In the genomic region with DNA sequence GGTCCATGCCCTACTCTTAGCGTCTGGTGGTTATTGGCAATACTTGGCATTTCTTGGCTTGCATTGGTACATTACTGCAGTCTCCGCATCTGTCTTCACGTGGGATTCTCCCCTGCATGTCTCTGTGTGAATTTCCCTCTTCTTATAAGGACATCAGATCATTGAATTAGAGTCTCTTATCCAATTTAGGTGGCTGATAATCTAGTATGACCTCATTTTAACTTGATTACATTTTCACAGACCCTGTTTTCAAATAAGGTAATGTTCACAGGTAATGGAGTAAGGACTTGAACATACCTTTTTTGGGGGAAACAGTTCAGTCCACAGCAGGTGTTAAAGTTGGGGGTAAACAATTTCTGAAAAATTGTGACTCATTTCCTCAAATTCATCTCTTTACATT, we compare ENCODE assay signal across 1 cellular context.
TF ChIP-seq lines count a peak whose summit lies in the region.

No MANE protein-coding gene starts in this region.

TF ChIP-seq in K562, 482 proteins besides CTCF, POLR2A, EP300 and RAD21 (continued from another document):
- TF ChIP-seq MECOM (CRISPR knock-in tag; IDR thresholded peaks at IDR 0.05) (no peak), NCOA2 (IDR thresholded peaks at IDR 0.05; ENCODE audit: partially characterized antibody in 2 of 2) (no peak), MAFF (IDR thresholded peaks at IDR 0.05; ENCODE audit: low read length) (no peak), ZNF232 (CRISPR knock-in tag; IDR thresholded peaks at IDR 0.05) (no peak), EGR1 (conservative IDR thresholded peaks at IDR 0.05) (no peak), CAMTA2 (CRISPR knock-in tag; conservative IDR thresholded peaks at IDR 0.05) (no peak), GABPA (tag; conservative IDR thresholded peaks at IDR 0.05; ENCODE audit: low read depth) (no peak), ZNF785 (CRISPR knock-in tag; IDR thresholded peaks at IDR 0.05) (no peak), SETDB1 (IDR thresholded peaks at IDR 0.05; ENCODE audit: low read length) (no peak)
- TF ChIP-seq, protein P1, sequence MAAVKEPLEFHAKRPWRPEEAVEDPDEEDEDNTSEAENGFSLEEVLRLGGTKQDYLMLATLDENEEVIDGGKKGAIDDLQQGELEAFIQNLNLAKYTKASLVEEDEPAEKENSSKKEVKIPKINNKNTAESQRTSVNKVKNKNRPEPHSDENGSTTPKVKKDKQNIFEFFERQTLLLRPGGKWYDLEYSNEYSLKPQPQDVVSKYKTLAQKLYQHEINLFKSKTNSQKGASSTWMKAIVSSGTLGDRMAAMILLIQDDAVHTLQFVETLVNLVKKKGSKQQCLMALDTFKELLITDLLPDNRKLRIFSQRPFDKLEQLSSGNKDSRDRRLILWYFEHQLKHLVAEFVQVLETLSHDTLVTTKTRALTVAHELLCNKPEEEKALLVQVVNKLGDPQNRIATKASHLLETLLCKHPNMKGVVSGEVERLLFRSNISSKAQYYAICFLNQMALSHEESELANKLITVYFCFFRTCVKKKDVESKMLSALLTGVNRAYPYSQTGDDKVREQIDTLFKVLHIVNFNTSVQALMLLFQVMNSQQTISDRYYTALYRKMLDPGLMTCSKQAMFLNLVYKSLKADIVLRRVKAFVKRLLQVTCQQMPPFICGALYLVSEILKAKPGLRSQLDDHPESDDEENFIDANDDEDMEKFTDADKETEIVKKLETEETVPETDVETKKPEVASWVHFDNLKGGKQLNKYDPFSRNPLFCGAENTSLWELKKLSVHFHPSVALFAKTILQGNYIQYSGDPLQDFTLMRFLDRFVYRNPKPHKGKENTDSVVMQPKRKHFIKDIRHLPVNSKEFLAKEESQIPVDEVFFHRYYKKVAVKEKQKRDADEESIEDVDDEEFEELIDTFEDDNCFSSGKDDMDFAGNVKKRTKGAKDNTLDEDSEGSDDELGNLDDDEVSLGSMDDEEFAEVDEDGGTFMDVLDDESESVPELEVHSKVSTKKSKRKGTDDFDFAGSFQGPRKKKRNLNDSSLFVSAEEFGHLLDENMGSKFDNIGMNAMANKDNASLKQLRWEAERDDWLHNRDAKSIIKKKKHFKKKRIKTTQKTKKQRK (IDR thresholded peaks at IDR 0.05; ENCODE audit: borderline replicate concordance, low read depth, low read length) = no peak
